8 cellular contexts compared by ENCODE assay signal in genomic region chr4:13484749-13485345, GRCh38. TPM values are rescaled to one million over a fixed set of nuclear protein-coding genes. Genes with fewer than 3 reads are reported as not detected.
DNase-seq lines count a peak whose midpoint lies in the region; ATAC-seq, FAIRE-seq and TF ChIP-seq lines count a peak whose summit lies in the region.

No MANE protein-coding gene starts in this region.

- no peaks in the 10 kb centered on the region for H3K9me3 ChIP-seq in CD4-positive, alpha-beta memory T cell (ENCODE audit: control insufficient read depth in 1 of 2, low read length in 2 of 2)

- H3K4me3 Mint-ChIP-seq in CD4-positive, alpha-beta memory T cell: peak overlapping the region; percentile 73 to 96 (median 90)
- peak overlapping the region; percentile 88 for H3K4me3 Mint-ChIP-seq in endothelial cell (ENCODE audit: unreplicated experiment)
- H3K4me3 Mint-ChIP-seq in natural killer cell treated with Interleukin-12 subunit alpha and Interleukin-12 subunit beta and Interleukin-15 and Interleukin-18, amount 100 ng/mL, for 72 hours: peak overlapping the region; percentile 94

- ATAC-seq in HG03159 (IDR thresholded peaks at IDR 0.05; ENCODE audit: unreplicated experiment): peak; percentile 40
- ATAC-seq in natural killer cell treated with Interleukin-12 subunit alpha and Interleukin-12 subunit beta and Interleukin-15 and Interleukin-18, amount 100 ng/mL, for 72 hours: peak; percentile 20 to 25

- H3K4me1 Mint-ChIP-seq in CD4-positive, alpha-beta memory T cell: peaks cover 14 to 27% (median 22%) of the 10 kb centered on the region in 4 donors
- H3K4me1 Mint-ChIP-seq in endothelial cell (ENCODE audit: unreplicated experiment): peaks cover 19% of the 10 kb centered on the region
- peaks cover 19 to 23% of the 10 kb centered on the region in 2 donors for H3K4me1 Mint-ChIP-seq in natural killer cell treated with Interleukin-12 subunit alpha and Interleukin-12 subunit beta and Interleukin-15 and Interleukin-18, amount 100 ng/mL, for 72 hours (ENCODE audit: low read depth in 2 of 2)

- peaks cover 14 to 16% of the 10 kb centered on the region in 2 donors for H3K27me3 Mint-ChIP-seq in CD4-positive, alpha-beta memory T cell
- H3K27me3 Mint-ChIP-seq in endothelial cell (ENCODE audit: unreplicated experiment): peaks cover 15% of the 10 kb centered on the region
- peaks cover 14 to 19% of the 10 kb centered on the region in 2 donors for H3K27me3 Mint-ChIP-seq in natural killer cell treated with Interleukin-12 subunit alpha and Interleukin-12 subunit beta and Interleukin-15 and Interleukin-18, amount 100 ng/mL, for 72 hours

- H3K27me3 ChIP-seq in CD4-positive, alpha-beta memory T cell (ENCODE audit: insufficient read depth, low read length): no peaks in the 10 kb centered on the region

- TF ChIP-seq CTCF in endothelial cell (IDR thresholded peaks at IDR 0.05; ENCODE audit: unreplicated experiment): no peak

- H3K9me3 Mint-ChIP-seq in CD4-positive, alpha-beta memory T cell: peaks cover 0 to 2% (median 0%) of the 10 kb centered on the region in 8 donors
- H3K9me3 Mint-ChIP-seq in endothelial cell (ENCODE audit: unreplicated experiment): no peaks in the 10 kb centered on the region
- no peaks in the 10 kb centered on the region for H3K9me3 Mint-ChIP-seq in natural killer cell treated with Interleukin-12 subunit alpha and Interleukin-12 subunit beta and Interleukin-15 and Interleukin-18, amount 100 ng/mL, for 72 hours

- H3K4me3 ChIP-seq in CD4-positive, alpha-beta memory T cell (ENCODE audit: low read length in 2 of 2): peak overlapping the region; percentile 77 to 81

- H3K27ac ChIP-seq in CD4-positive, alpha-beta memory T cell (ENCODE audit: low read depth, low read length): peak overlapping the region; percentile 93

- no peaks in the 10 kb centered on the region for H3K36me3 ChIP-seq in CD4-positive, alpha-beta memory T cell (ENCODE audit: insufficient read depth, low read length)

- POLR2A ChIA-PET in CD4-positive, alpha-beta memory T cell (lab: Charles Lee; ENCODE audit: partially characterized antibody): interaction anchor here (0.6 kb wide), 1 partner anchor 171 kb away, joined by 4 read pairs; no protein-coding TSS in a partner anchor

- FAIRE-seq in GM19239 (lab: Jason Lieb, UNC): no peak

- peaks cover 19% of the 10 kb centered on the region for H3K4me1 ChIP-seq in CD4-positive, alpha-beta memory T cell (ENCODE audit: insufficient read depth, low read length)

- intact Hi-C loops in CD4-positive, alpha-beta memory T cell (cut with micrococcal nuclease): loop anchor here (1.0 to 2.0 kb wide), 3 partner anchors 62 to 1517 kb away; partner anchors contain the start of genes BOD1L1 and CPEB2

- peak overlapping the region; percentile 85 to 99 (median 99) for H3K27ac Mint-ChIP-seq in CD4-positive, alpha-beta memory T cell
- peak overlapping the region; percentile 97 for H3K27ac Mint-ChIP-seq in endothelial cell (ENCODE audit: unreplicated experiment)
- peak overlapping the region; percentile 93 to 96 for H3K27ac Mint-ChIP-seq in natural killer cell treated with Interleukin-12 subunit alpha and Interleukin-12 subunit beta and Interleukin-15 and Interleukin-18, amount 100 ng/mL, for 72 hours

- peak in 1 of 5 donors; percentile 74 for DNase-seq in CD4-positive, alpha-beta memory T cell
- DNase-seq in GM19239 (ENCODE audit: insufficient read length, low spot score) (peak; percentile 1), SHP77 (lab: John Stamatoyannopoulos, UW) (peak; percentile 8 to 10), endothelial cell (ENCODE audit: low spot score) (no peak), occipital lobe (lab: John Stamatoyannopoulos, UW) (no peak), T1000 (lab: John Stamatoyannopoulos, UW) (no peak)
- no peak for DNase-seq in natural killer cell treated with Interleukin-12 subunit alpha and Interleukin-12 subunit beta and Interleukin-15 and Interleukin-18, amount 100 ng/mL, for 72 hours (ENCODE audit: low spot score)

- H3K36me3 Mint-ChIP-seq in CD4-positive, alpha-beta memory T cell: peaks cover 0 to 6% of the 10 kb centered on the region in 2 donors
- peaks cover 3% of the 10 kb centered on the region for H3K36me3 Mint-ChIP-seq in endothelial cell (ENCODE audit: low read depth, unreplicated experiment)
- H3K36me3 Mint-ChIP-seq in natural killer cell treated with Interleukin-12 subunit alpha and Interleukin-12 subunit beta and Interleukin-15 and Interleukin-18, amount 100 ng/mL, for 72 hours: no peaks in the 10 kb centered on the region

- CTCF ChIA-PET in CD4-positive, alpha-beta memory T cell (lab: Charles Lee; ENCODE audit: partially characterized antibody): no interaction called here

RNA-seq across cellular contexts. Expression of gene RAB28, which starts 0.7 kb away (rescaled TPM):
- total RNA-seq in CD4-positive, alpha-beta memory T cell: 10 to 100 TPM; 13.3 to 14.0 TPM
- 10 to 100 TPM; 17.8 to 20.6 TPM for polyA plus RNA-seq in CD4-positive, alpha-beta memory T cell
- total RNA-seq in endothelial cell (ENCODE audit: unreplicated experiment) (17.5 TPM), occipital lobe (31.4 TPM)
- total RNA-seq in natural killer cell treated with Interleukin-12 subunit alpha and Interleukin-12 subunit beta and Interleukin-15 and Interleukin-18, amount 100 ng/mL, for 72 hours: 10 to 100 TPM; 16.7 to 17.7 TPM

RNA-seq across cellular contexts. Expression of gene NKX3-2, which starts 59.5 kb away (rescaled TPM):
- total RNA-seq in CD4-positive, alpha-beta memory T cell: not detected
- not detected for polyA plus RNA-seq in CD4-positive, alpha-beta memory T cell
- total RNA-seq in endothelial cell (ENCODE audit: unreplicated experiment): 4.5 TPM
- not detected for total RNA-seq in natural killer cell treated with Interleukin-12 subunit alpha and Interleukin-12 subunit beta and Interleukin-15 and Interleukin-18, amount 100 ng/mL, for 72 hours
- total RNA-seq in occipital lobe: not detected

Comparison
In these comparisons a context has a peak if more than half of its experiments do, and no peak if none do; other contexts are left out.
1. DNase-seq: peak in GM19239 (single experiment) and SHP77 (2 of 2); none in endothelial cell (single experiment), natural killer cell treated with Interleukin-12 subunit alpha and Interleukin-12 subunit beta and Interleukin-15 and Interleukin-18, amount 100 ng/mL, for 72 hours (single experiment), occipital lobe (single experiment) and T1000 (single experiment).
2. Peak in every context shown above with its lines, with median percentiles within 50 percentile points of each other: H3K27ac Mint-ChIP-seq and H3K4me3 Mint-ChIP-seq.